ENCODE assay signal across 20 cellular contexts in the genomic region with DNA sequence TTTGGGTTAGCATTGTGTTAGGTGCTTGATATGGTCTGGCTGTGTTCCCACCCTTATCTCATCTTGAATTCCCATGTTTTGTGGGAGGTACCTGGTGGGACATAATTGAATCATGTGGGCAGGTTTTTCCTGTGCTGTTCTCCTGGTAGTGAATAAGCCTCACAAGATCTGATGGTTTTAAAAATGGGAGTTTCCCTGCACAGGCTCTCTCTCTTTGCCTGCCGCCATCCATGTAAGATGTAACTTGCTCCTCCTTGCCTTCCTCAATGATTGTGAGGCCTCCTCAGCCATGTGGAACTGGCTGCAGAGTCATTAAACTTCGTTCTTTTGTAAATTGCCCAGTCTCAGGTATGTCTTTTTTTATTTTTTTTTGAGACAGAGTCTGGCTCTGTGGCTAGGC. TPM values are rescaled to one million over a fixed set of nuclear protein-coding genes. Genes with fewer than 3 reads are reported as not detected.
DNase-seq lines count a peak whose midpoint lies in the region; TF ChIP-seq lines count a peak whose summit lies in the region.
"Had no signal": no experiment of that assay in that cellular context is flagged by ENCODE, and none has a peak within 500 bp of the region (broad histone marks: within the 10 kb centered on the region; RNA-seq: fewer than 3 reads in every experiment).

No MANE protein-coding gene starts in this region.

- H3K36me3 ChIP-seq in Loucy (ENCODE audit: insufficient read depth, low read length) (peaks cover 7% of the 10 kb centered on the region; the same call in 1 of the 2 replicates), neural cell (ENCODE audit: insufficient read depth, low read length) (no peaks in the 10 kb centered on the region), brain microvascular endothelial cell (replicated peaks) (peaks cover 2% of the 10 kb centered on the region), spleen (peaks cover 0 to 34% (median 12%) of the 10 kb centered on the region in 6 donors)
- H3K36me3 ChIP-seq: adrenal gland, gastrocnemius medialis had no signal

- H3K9me3 Mint-ChIP-seq in activated T-cell treated with anti-CD3 and anti-CD28 coated beads, Interleukin-2, amount 50 U/mL, for 24 hours = no peaks in the 10 kb centered on the region

- in situ Hi-C loops in brain microvascular endothelial cell (cut with HindIII; ENCODE audit: low pct_ligation_motif_present, low sequenced_read_pairs) = no loop called here

- no peaks in the 10 kb centered on the region for H3K27me3 Mint-ChIP-seq in activated T-cell treated with anti-CD3 and anti-CD28 coated beads, Interleukin-2, amount 50 U/mL, for 24 hours

- H3K9ac ChIP-seq in Loucy (ENCODE audit: low read depth, low read length, poor library complexity, severe bottlenecking) (no peak overlapping the region), neural cell (ENCODE audit: low read length) (no peak overlapping the region)
- H3K9ac ChIP-seq: BLaER1 treated with 17β-estradiol and CSF1 and Interleukin-3, amounts not matched to agents 10 nM and 100 nM; GM23248 had no signal

- no peak for DNase-seq in activated T-cell treated with anti-CD3 and anti-CD28 coated beads, Interleukin-2, amount 50 U/mL, for 24 hours
- no peak for DNase-seq in activated T-cell treated with anti-CD3 and anti-CD28 coated beads, Interleukin-2, amount 50 U/mL, for 1 hour
- peak; percentile 16 for DNase-seq in amniotic epithelial cell (ENCODE audit: low read depth)
- DNase-seq in brain microvascular endothelial cell = no peak
- no peak for DNase-seq in spleen
- DNase-seq in effector CD4-positive, alpha-beta T cell = no peak
- DNase-seq: activated CD4-positive, alpha-beta T cell treated with anti-CD3 and anti-CD28 coated beads, Interleukin-2, amount 50 U/mL, for 1 hour; adrenal gland; gastrocnemius medialis; GM23248; left cardiac atrium; MM.1S; NCI-H146; nucleus accumbens; RPMI8226; testis had no signal

- H3K4me1 ChIP-seq in Loucy (ENCODE audit: insufficient read depth, low read length, poor library complexity, severe bottlenecking) (peaks cover 15% of the 10 kb centered on the region), spleen (peaks cover 12 to 36% (median 20%) of the 10 kb centered on the region in 6 donors)

- no peaks in the 10 kb centered on the region for H3F3A ChIP-seq in Loucy (ENCODE audit: low read depth)
- H3F3A ChIP-seq in neural cell (ENCODE audit: insufficient read depth, low read length, poor library complexity, severe bottlenecking) = no peaks in the 10 kb centered on the region

- H3K27me3 ChIP-seq in Loucy (ENCODE audit: insufficient read depth, low read length, poor library complexity, severe bottlenecking) (no peaks in the 10 kb centered on the region), neural cell (ENCODE audit: insufficient read depth, low read depth, low read length) (no peaks in the 10 kb centered on the region), brain microvascular endothelial cell (replicated peaks) (no peaks in the 10 kb centered on the region), spleen (replicated peaks in 1 of 7) (no peaks in the 10 kb centered on the region)
- H3K27me3 ChIP-seq: adrenal gland; BLaER1 treated with 17β-estradiol and CSF1 and Interleukin-3, amounts not matched to agents 10 nM and 100 nM; gastrocnemius medialis; testis had no signal

- no peak overlapping the region for H2AFZ ChIP-seq in Loucy (ENCODE audit: low read length)
- no peak overlapping the region for H2AFZ ChIP-seq in neural cell (ENCODE audit: low read depth, low read length)
- H2AFZ ChIP-seq: GM23248 had no signal

- H4K20me1 ChIP-seq in Loucy (ENCODE audit: insufficient read depth, low read length, poor library complexity, severe bottlenecking) (peaks cover 19% of the 10 kb centered on the region), neural cell (ENCODE audit: insufficient read depth) (no peaks in the 10 kb centered on the region)

- H3K36me3 Mint-ChIP-seq in activated T-cell treated with anti-CD3 and anti-CD28 coated beads, Interleukin-2, amount 50 U/mL, for 24 hours (ENCODE audit: low read depth) = peaks cover 58% of the 10 kb centered on the region

- TF ChIP-seq EP300 in neural cell (conservative IDR thresholded peaks at IDR 0.05; ENCODE audit: poor library complexity, severe bottlenecking) = no peak

- no peak for TF ChIP-seq POLR2A in spleen (IDR thresholded peaks at IDR 0.05)

- peaks cover 2% of the 10 kb centered on the region; the same call in 1 of the 2 replicates for H3K9me3 ChIP-seq in Loucy (ENCODE audit: insufficient read depth, low read depth, low read length)
- H3K9me3 ChIP-seq in neural cell (ENCODE audit: low read length) = no peaks in the 10 kb centered on the region
- H3K9me3 ChIP-seq in spleen = no peaks in the 10 kb centered on the region
- H3K9me3 ChIP-seq: adrenal gland, gastrocnemius medialis, testis had no signal

- intact Hi-C loops in spleen (cut with DNase I; ENCODE audit: low total_unique reads) = no loop called here

- TF ChIP-seq RAD21 in neural cell (conservative IDR thresholded peaks at IDR 0.05) = no peak

- H3K4me2 ChIP-seq in Loucy (ENCODE audit: low read depth, low read length, poor library complexity, severe bottlenecking) (peak overlapping the region; percentile 95), neural cell (ENCODE audit: low read length) (no peak overlapping the region)

- H3K4me3 Mint-ChIP-seq in activated T-cell treated with anti-CD3 and anti-CD28 coated beads, Interleukin-2, amount 50 U/mL, for 24 hours = peak overlapping the region; percentile 23
- H3K4me3 Mint-ChIP-seq: mesothelial cell of epicardium had no signal

- H3K9me2 ChIP-seq in Loucy (replicated peaks; ENCODE audit: low read depth, low read length) = no peaks in the 10 kb centered on the region
- H3K9me2 ChIP-seq in neural cell (ENCODE audit: insufficient read depth, low read length) = no peaks in the 10 kb centered on the region

- H3K27ac ChIP-seq in neural cell (ENCODE audit: low read length) (no peak overlapping the region), brain microvascular endothelial cell (no peak overlapping the region), spleen (no peak overlapping the region)
- H3K27ac ChIP-seq: adrenal gland; BLaER1 treated with 17β-estradiol and CSF1 and Interleukin-3, amounts not matched to agents 10 nM and 100 nM; gastrocnemius medialis; GM23248; testis had no signal

- peak overlapping the region; percentile 47 for H3K4me3 ChIP-seq in Loucy (ENCODE audit: low read length, poor library complexity, severe bottlenecking)
- H3K4me3 ChIP-seq in neural cell (ENCODE audit: low read length) = peak overlapping the region; percentile 1
- H3K4me3 ChIP-seq in brain microvascular endothelial cell (ENCODE audit: low read depth, low read length) = no peak overlapping the region
- no peak overlapping the region for H3K4me3 ChIP-seq in spleen
- H3K4me3 ChIP-seq: adrenal gland, gastrocnemius medialis, GM23248, testis had no signal

- H3K79me2 ChIP-seq in Loucy (ENCODE audit: insufficient read depth, low read length) (peaks cover 58% of the 10 kb centered on the region), neural cell (replicated peaks; ENCODE audit: insufficient read depth, low read length) (peaks cover 19% of the 10 kb centered on the region)

- peak overlapping the region; percentile 38 for H3K27ac Mint-ChIP-seq in activated T-cell treated with anti-CD3 and anti-CD28 coated beads, Interleukin-2, amount 50 U/mL, for 24 hours
- H3K27ac Mint-ChIP-seq: mesothelial cell of epicardium had no signal

- peaks cover 39% of the 10 kb centered on the region for H3K4me1 Mint-ChIP-seq in activated T-cell treated with anti-CD3 and anti-CD28 coated beads, Interleukin-2, amount 50 U/mL, for 24 hours (ENCODE audit: low read depth)

- TF ChIP-seq CTCF in Loucy (conservative IDR thresholded peaks at IDR 0.05; ENCODE audit: low read length) (no peak), neural cell (IDR thresholded peaks at IDR 0.05; ENCODE audit: poor library complexity, severe bottlenecking) (no peak), brain microvascular endothelial cell (IDR thresholded peaks at IDR 0.05; ENCODE audit: low read depth, low read length, missing control alignments) (no peak), spleen (IDR thresholded peaks at IDR 0.05 in 8 of 11, conservative IDR thresholded peaks at IDR 0.05 in 3 of 11) (no peak)

- 93 to 100% (median 97%) methylated on average over 2 of the region's 2 CpGs for WGBS in spleen, 5 donors

TF ChIP-seq in neural cell, 6 proteins besides CTCF, POLR2A, EP300 and RAD21 (continues in another document):
- TF ChIP-seq, protein P1, sequence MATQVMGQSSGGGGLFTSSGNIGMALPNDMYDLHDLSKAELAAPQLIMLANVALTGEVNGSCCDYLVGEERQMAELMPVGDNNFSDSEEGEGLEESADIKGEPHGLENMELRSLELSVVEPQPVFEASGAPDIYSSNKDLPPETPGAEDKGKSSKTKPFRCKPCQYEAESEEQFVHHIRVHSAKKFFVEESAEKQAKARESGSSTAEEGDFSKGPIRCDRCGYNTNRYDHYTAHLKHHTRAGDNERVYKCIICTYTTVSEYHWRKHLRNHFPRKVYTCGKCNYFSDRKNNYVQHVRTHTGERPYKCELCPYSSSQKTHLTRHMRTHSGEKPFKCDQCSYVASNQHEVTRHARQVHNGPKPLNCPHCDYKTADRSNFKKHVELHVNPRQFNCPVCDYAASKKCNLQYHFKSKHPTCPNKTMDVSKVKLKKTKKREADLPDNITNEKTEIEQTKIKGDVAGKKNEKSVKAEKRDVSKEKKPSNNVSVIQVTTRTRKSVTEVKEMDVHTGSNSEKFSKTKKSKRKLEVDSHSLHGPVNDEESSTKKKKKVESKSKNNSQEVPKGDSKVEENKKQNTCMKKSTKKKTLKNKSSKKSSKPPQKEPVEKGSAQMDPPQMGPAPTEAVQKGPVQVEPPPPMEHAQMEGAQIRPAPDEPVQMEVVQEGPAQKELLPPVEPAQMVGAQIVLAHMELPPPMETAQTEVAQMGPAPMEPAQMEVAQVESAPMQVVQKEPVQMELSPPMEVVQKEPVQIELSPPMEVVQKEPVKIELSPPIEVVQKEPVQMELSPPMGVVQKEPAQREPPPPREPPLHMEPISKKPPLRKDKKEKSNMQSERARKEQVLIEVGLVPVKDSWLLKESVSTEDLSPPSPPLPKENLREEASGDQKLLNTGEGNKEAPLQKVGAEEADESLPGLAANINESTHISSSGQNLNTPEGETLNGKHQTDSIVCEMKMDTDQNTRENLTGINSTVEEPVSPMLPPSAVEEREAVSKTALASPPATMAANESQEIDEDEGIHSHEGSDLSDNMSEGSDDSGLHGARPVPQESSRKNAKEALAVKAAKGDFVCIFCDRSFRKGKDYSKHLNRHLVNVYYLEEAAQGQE (IDR thresholded peaks at IDR 0.05; ENCODE audit: borderline replicate concordance) = no peak
- no peak for TF ChIP-seq MXI1 (conservative IDR thresholded peaks at IDR 0.05; ENCODE audit: poor library complexity, severe bottlenecking)
- TF ChIP-seq SMC3 (conservative IDR thresholded peaks at IDR 0.05; ENCODE audit: poor library complexity) = no peak
- no peak for TF ChIP-seq POLR2AphosphoS5 (IDR thresholded peaks at IDR 0.05)

RNA-seq across cellular contexts. Expression of a gene that starts 2.8 kb away (rescaled TPM):
- polyA plus RNA-seq in neural cell = 93.3 and 105 TPM in 2 replicates
- 141 and 155 TPM in 2 replicates for polyA minus RNA-seq in neural cell
- 10 to 100 TPM; 14.8 to 19.4 (median 16.3) TPM for total RNA-seq in spleen
- 10 to 100 TPM in 2 of 3 donors, 1 to 10 TPM in 1; 7.1 to 12.1 (median 11.5) TPM for polyA plus RNA-seq in spleen

RNA-seq across cellular contexts. Expression of a gene that starts 36.6 kb away (rescaled TPM):
- polyA plus RNA-seq in neural cell (4.8 and 7.7 TPM in 2 replicates), spleen (under 1 TPM; 0.59 to 0.96 (median 0.67) TPM)
- polyA minus RNA-seq in neural cell = 2.7 and 5.3 TPM in 2 replicates
- total RNA-seq in spleen = 1 to 10 TPM in 4 of 7 donors, under 1 TPM in 2, not detected in 1; 0.72 to 2.7 (median 1.5) TPM
- polyA plus RNA-seq: GM23248 had no signal

Comparison
In these comparisons a context has a peak if more than half of its experiments do, and no peak if none do; other contexts are left out.
1. H3K4me3 ChIP-seq: peak in Loucy (single experiment) and neural cell (single experiment); none in brain microvascular endothelial cell (single experiment) and spleen (0 of 8).